ENCODE assay signal across 1 cellular context in genomic region chr2:181683518-181684453, GRCh38.
TF ChIP-seq lines count a peak whose summit lies in the region.

No MANE protein-coding gene starts in this region.

TF ChIP-seq in K562, 482 proteins besides CTCF, POLR2A, EP300 and RAD21 (continued from another document):
- TF ChIP-seq, protein P1, sequence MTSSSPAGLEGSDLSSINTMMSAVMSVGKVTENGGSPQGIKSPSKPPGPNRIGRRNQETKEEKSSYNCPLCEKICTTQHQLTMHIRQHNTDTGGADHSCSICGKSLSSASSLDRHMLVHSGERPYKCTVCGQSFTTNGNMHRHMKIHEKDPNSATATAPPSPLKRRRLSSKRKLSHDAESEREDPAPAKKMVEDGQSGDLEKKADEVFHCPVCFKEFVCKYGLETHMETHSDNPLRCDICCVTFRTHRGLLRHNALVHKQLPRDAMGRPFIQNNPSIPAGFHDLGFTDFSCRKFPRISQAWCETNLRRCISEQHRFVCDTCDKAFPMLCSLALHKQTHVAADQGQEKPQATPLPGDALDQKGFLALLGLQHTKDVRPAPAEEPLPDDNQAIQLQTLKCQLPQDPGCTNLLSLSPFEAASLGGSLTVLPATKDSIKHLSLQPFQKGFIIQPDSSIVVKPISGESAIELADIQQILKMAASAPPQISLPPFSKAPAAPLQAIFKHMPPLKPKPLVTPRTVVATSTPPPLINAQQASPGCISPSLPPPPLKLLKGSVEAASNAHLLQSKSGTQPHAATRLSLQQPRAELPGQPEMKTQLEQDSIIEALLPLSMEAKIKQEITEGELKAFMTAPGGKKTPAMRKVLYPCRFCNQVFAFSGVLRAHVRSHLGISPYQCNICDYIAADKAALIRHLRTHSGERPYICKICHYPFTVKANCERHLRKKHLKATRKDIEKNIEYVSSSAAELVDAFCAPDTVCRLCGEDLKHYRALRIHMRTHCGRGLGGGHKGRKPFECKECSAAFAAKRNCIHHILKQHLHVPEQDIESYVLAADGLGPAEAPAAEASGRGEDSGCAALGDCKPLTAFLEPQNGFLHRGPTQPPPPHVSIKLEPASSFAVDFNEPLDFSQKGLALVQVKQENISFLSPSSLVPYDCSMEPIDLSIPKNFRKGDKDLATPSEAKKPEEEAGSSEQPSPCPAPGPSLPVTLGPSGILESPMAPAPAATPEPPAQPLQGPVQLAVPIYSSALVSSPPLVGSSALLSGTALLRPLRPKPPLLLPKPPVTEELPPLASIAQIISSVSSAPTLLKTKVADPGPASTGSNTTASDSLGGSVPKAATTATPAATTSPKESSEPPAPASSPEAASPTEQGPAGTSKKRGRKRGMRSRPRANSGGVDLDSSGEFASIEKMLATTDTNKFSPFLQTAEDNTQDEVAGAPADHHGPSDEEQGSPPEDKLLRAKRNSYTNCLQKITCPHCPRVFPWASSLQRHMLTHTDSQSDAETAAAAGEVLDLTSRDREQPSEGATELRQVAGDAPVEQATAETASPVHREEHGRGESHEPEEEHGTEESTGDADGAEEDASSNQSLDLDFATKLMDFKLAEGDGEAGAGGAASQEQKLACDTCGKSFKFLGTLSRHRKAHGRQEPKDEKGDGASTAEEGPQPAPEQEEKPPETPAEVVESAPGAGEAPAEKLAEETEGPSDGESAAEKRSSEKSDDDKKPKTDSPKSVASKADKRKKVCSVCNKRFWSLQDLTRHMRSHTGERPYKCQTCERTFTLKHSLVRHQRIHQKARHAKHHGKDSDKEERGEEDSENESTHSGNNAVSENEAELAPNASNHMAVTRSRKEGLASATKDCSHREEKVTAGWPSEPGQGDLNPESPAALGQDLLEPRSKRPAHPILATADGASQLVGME (CRISPR knock-in tag; IDR thresholded peaks at IDR 0.05), result no peak
- no peak for TF ChIP-seq POLR2H (tag; IDR thresholded peaks at IDR 0.05; ENCODE audit: low read depth)
- TF ChIP-seq POLR2AphosphoS2 (IDR thresholded peaks at IDR 0.05; ENCODE audit: low read length), result no peak
- TF ChIP-seq POLR2B (IDR thresholded peaks at IDR 0.05; ENCODE audit: low read depth, partially characterized antibody), result no peak
- TF ChIP-seq ZNF146 (CRISPR knock-in tag; IDR thresholded peaks at IDR 0.05; ENCODE audit: unreplicated experiment), result no peak
- no peak for TF ChIP-seq ZNF436 (CRISPR knock-in tag; IDR thresholded peaks at IDR 0.05)
- TF ChIP-seq, protein P2, sequence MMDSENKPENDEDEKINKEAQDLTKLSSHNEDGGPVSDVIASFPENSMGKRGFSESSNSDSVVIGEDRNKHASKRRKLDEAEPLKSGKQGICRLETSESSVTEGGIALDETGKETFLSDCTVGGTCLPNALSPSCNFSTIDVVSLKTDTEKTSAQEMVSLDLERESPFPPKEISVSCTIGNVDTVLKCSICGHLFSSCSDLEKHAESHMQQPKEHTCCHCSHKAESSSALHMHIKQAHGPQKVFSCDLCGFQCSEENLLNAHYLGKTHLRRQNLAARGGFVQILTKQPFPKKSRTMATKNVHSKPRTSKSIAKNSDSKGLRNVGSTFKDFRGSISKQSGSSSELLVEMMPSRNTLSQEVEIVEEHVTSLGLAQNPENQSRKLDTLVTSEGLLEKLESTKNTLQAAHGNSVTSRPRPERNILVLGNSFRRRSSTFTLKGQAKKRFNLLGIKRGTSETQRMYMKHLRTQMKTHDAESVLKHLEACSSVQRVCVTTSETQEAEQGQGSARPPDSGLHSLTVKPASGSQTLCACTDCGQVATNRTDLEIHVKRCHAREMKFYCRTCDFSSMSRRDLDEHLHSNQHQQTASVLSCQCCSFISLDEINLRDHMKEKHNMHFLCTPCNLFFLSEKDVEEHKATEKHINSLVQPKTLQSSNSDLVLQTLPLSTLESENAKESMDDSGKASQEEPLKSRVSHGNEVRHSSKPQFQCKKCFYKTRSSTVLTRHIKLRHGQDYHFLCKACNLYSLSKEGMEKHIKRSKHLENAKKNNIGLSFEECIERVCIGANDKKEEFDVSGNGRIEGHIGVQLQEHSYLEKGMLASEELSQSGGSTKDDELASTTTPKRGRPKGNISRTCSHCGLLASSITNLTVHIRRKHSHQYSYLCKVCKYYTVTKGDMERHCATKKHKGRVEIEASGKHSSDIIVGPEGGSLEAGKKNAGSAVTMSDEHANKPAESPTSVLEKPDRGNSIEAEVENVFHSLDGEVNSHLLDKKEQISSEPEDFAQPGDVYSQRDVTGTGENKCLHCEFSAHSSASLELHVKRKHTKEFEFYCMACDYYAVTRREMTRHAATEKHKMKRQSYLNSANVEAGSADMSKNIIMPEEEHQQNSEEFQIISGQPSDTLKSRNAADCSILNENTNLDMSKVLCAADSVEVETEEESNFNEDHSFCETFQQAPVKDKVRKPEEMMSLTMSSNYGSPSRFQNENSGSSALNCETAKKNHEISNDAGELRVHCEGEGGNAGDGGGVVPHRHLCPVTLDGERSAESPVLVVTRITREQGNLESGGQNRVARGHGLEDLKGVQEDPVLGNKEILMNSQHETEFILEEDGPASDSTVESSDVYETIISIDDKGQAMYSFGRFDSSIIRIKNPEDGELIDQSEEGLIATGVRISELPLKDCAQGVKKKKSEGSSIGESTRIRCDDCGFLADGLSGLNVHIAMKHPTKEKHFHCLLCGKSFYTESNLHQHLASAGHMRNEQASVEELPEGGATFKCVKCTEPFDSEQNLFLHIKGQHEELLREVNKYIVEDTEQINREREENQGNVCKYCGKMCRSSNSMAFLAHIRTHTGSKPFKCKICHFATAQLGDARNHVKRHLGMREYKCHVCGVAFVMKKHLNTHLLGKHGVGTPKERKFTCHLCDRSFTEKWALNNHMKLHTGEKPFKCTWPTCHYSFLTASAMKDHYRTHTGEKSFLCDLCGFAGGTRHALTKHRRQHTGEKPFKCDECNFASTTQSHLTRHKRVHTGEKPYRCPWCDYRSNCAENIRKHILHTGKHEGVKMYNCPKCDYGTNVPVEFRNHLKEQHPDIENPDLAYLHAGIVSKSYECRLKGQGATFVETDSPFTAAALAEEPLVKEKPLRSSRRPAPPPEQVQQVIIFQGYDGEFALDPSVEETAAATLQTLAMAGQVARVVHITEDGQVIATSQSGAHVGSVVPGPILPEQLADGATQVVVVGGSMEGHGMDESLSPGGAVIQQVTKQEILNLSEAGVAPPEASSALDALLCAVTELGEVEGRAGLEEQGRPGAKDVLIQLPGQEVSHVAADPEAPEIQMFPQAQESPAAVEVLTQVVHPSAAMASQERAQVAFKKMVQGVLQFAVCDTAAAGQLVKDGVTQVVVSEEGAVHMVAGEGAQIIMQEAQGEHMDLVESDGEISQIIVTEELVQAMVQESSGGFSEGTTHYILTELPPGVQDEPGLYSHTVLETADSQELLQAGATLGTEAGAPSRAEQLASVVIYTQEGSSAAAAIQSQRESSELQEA (IDR thresholded peaks at IDR 0.05; ENCODE audit: low read depth), result no peak
- no peak for TF ChIP-seq MAZ (CRISPR knock-in tag; conservative IDR thresholded peaks at IDR 0.05 in 1 of 2, IDR thresholded peaks at IDR 0.05 in 1 of 2)
- no peak for TF ChIP-seq ZNF76 (CRISPR knock-in tag; IDR thresholded peaks at IDR 0.05; ENCODE audit: borderline replicate concordance)
- TF ChIP-seq ETV6 (IDR thresholded peaks at IDR 0.05; ENCODE audit: borderline replicate concordance in 1 of 2, low read depth in 2 of 2, low read length in 1 of 2), result no peak
- no peak for TF ChIP-seq ETV6 (CRISPR knock-in tag; IDR thresholded peaks at IDR 0.05; ENCODE audit: borderline replicate concordance)
- no peak for TF ChIP-seq HMGN3 (IDR thresholded peaks at IDR 0.05; ENCODE audit: borderline replicate concordance, extremely low read depth, insufficient read length, low read depth, low read length)
- TF ChIP-seq ELK3 (CRISPR knock-in tag; IDR thresholded peaks at IDR 0.05), result no peak
- TF ChIP-seq POLR3G (IDR thresholded peaks at IDR 0.05; ENCODE audit: extremely low read depth, insufficient read length, insufficient replicate concordance), result no peak
- TF ChIP-seq GTF3C2 (IDR thresholded peaks at IDR 0.05; ENCODE audit: borderline replicate concordance, extremely low read depth, insufficient read length), result no peak
- TF ChIP-seq, protein P3, sequence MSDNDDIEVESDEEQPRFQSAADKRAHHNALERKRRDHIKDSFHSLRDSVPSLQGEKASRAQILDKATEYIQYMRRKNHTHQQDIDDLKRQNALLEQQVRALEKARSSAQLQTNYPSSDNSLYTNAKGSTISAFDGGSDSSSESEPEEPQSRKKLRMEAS (CRISPR knock-in tag; IDR thresholded peaks at IDR 0.05), result no peak
- TF ChIP-seq FOXK2 (conservative IDR thresholded peaks at IDR 0.05 in 1 of 2, IDR thresholded peaks at IDR 0.05 in 1 of 2; ENCODE audit: low read depth in 2 of 2), result no peak
- no peak for TF ChIP-seq RBM15 (IDR thresholded peaks at IDR 0.05; ENCODE audit: insufficient read depth, low read length)
